In the genomic region with DNA sequence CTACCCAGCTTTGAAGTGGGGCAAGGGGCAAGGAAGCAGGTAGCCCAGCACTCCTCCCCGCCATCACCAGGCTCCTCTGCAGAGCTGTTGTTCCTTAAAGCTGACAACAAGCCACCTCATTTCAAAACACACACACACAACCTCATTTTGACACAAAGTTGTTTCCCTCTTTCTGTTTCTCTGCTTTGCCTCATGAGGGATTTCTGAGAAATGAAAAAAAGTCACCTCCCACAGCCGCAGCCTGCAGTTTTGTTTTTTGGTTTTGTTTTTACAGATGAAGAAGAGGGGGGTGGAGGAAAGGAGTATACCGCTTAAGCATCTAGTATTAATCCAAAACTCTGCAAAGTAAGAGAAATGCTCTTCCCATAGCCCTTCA, we compare ENCODE assay signal across 8 cellular contexts. TPM values are rescaled to one million over a fixed set of nuclear protein-coding genes. Genes with fewer than 3 reads are reported as not detected.
DNase-seq lines count a peak whose midpoint lies in the region; ATAC-seq and TF ChIP-seq lines count a peak whose summit lies in the region.

No MANE protein-coding gene starts in this region.

- H3F3A ChIP-seq in DOHH2 (ENCODE audit: control insufficient read depth, insufficient read depth), result peaks cover 62% of the 10 kb centered on the region

- H3K36me3 ChIP-seq in DOHH2 (ENCODE audit: control insufficient read depth, low read length) (peaks cover 27% of the 10 kb centered on the region), aorta (ENCODE audit: control insufficient read depth in 1 of 2, insufficient read depth in 2 of 2, low read length in 1 of 2) (no peaks in the 10 kb centered on the region)
- peaks cover 0 to 5% (median under 1%) of the 10 kb centered on the region in 3 experiments for H3K36me3 ChIP-seq in naive thymus-derived CD4-positive, alpha-beta T cell (ENCODE audit: control insufficient read depth in 2 of 3, insufficient read depth in 3 of 3, low read length in 3 of 3)

- H3K4me1 ChIP-seq in DOHH2 (ENCODE audit: control insufficient read depth, low read length) (peaks cover 91% of the 10 kb centered on the region), aorta (ENCODE audit: control insufficient read depth in 1 of 2, insufficient read depth in 2 of 2, low read length in 2 of 2) (peaks cover 2 to 15% of the 10 kb centered on the region in 2 donors)
- H3K4me1 ChIP-seq in naive thymus-derived CD4-positive, alpha-beta T cell (ENCODE audit: control insufficient read depth in 2 of 2, insufficient read depth in 2 of 2, low read length in 2 of 2), result peaks cover 89 to 96% of the 10 kb centered on the region in 2 donors

- peaks cover 0 to 6% (median 0%) of the 10 kb centered on the region in 11 donors for H3K9me3 Mint-ChIP-seq in naive thymus-derived CD4-positive, alpha-beta T cell

- peaks cover 40 to 94% (median 84%) of the 10 kb centered on the region in 7 donors for H3K4me1 Mint-ChIP-seq in naive thymus-derived CD4-positive, alpha-beta T cell

- peaks cover 48% of the 10 kb centered on the region for H3K79me2 ChIP-seq in DOHH2 (ENCODE audit: control insufficient read depth, low read length)

- H3K27me3 ChIP-seq in DOHH2 (ENCODE audit: control insufficient read depth, low read length), result no peaks in the 10 kb centered on the region
- H3K27me3 ChIP-seq in dorsolateral prefrontal cortex, result no peaks in the 10 kb centered on the region
- no peaks in the 10 kb centered on the region for H3K27me3 ChIP-seq in naive thymus-derived CD4-positive, alpha-beta T cell (ENCODE audit: control insufficient read depth in 2 of 2, insufficient read depth in 2 of 2, low read length in 2 of 2)
- H3K27me3 ChIP-seq in aorta (ENCODE audit: control insufficient read depth in 1 of 2, insufficient read depth in 2 of 2, low read length in 1 of 2), result no peaks in the 10 kb centered on the region

- H3K27ac ChIP-seq in DOHH2 (ENCODE audit: low read depth, low read length) (peak overlapping the region; percentile 74), VCaP (peak overlapping the region; percentile 97), dorsolateral prefrontal cortex (peak overlapping the region in 57 of 59 donors; percentile 10 to 99 (median 89)), aorta (ENCODE audit: low read depth in 1 of 2, low read length in 2 of 2) (peak overlapping the region; percentile 44 to 92)
- H3K27ac ChIP-seq in naive thymus-derived CD4-positive, alpha-beta T cell (ENCODE audit: low read depth, low read length), result peak overlapping the region; percentile 97

- WGBS in aorta, 2 donors, result 10 to 14% methylated on average over 3 of the region's 3 CpGs

- H3K4me3 Mint-ChIP-seq in naive thymus-derived CD4-positive, alpha-beta T cell, result peak overlapping the region; percentile 84 to 95 (median 90)

- H3K4me2 ChIP-seq in DOHH2 (ENCODE audit: low read length), result peak overlapping the region; percentile 83

- no peaks in the 10 kb centered on the region; the same call in 1 of the 2 replicates for H4K20me1 ChIP-seq in DOHH2 (ENCODE audit: control insufficient read depth, insufficient read depth, low read depth, low read length)

- POLR2A ChIA-PET in naive thymus-derived CD4-positive, alpha-beta T cell (lab: Charles Lee), result interaction anchor here (0.7 to 13.8 kb wide), 9 partner anchors 11 to 590 kb away, joined by 3 to 1237 read pairs (median 4); partner anchors contain the start of genes ENSA, MCL1 and RPRD2

- H3K4me3 ChIP-seq in DOHH2 (ENCODE audit: low read length) (peak overlapping the region; percentile 59), dorsolateral prefrontal cortex (peak overlapping the region in 43 of 59 donors; percentile 1 to 52 (median 29)), aorta (ENCODE audit: low read length in 2 of 2) (peak overlapping the region; percentile 3 to 11)
- H3K4me3 ChIP-seq in naive thymus-derived CD4-positive, alpha-beta T cell (ENCODE audit: low read length), result peak overlapping the region; percentile 73

- CTCF ChIA-PET in naive thymus-derived CD4-positive, alpha-beta T cell (lab: Charles Lee), result interaction anchor here (1.3 to 13.2 kb wide), 4 partner anchors 7 to 62 kb away, joined by 3 to 300 read pairs (median 138); partner anchors contain the start of genes ENSA and MCL1

- intact Hi-C loops in dorsolateral prefrontal cortex (cut with DNase I) (loop anchor here (10.0 kb wide), 1 partner anchor 427 kb away; no protein-coding TSS in a partner anchor), aorta (cut with DNase I) (loop anchor here in 1 of 2 donors (10.0 kb wide), 1 partner anchor 407 kb away; the partner anchor contains the start of gene CERS2)
- intact Hi-C loops in naive thymus-derived CD4-positive, alpha-beta T cell (cut with micrococcal nuclease), result loop anchor here (1.0 to 10.0 kb wide), 6 partner anchors 8 to 490 kb away; partner anchors contain the start of genes CDC42SE1 (in 1 of the 2), CERS2 (in 1 of the 2), MCL1 (in 1 of the 2) and RPRD2 (in 1 of the 2)

- H3K9me2 ChIP-seq in DOHH2 (replicated peaks; ENCODE audit: control insufficient read depth, low read length), result no peaks in the 10 kb centered on the region

- H3K27ac Mint-ChIP-seq in naive thymus-derived CD4-positive, alpha-beta T cell, result peak overlapping the region; percentile 96 to 100 (median 97)

- H3K9me3 ChIP-seq in DOHH2 (ENCODE audit: control insufficient read depth, insufficient read depth, low read length), result no peaks in the 10 kb centered on the region
- no peaks in the 10 kb centered on the region for H3K9me3 ChIP-seq in naive thymus-derived CD4-positive, alpha-beta T cell (ENCODE audit: control insufficient read depth in 2 of 3, low read length in 3 of 3)
- no peaks in the 10 kb centered on the region for H3K9me3 ChIP-seq in aorta (ENCODE audit: control insufficient read depth, low read length)

- TF ChIP-seq CTCF in DOHH2 (IDR thresholded peaks at IDR 0.05; ENCODE audit: low read depth, low read length, poor library complexity, severe bottlenecking) (no peak), VCaP (conservative IDR thresholded peaks at IDR 0.05) (no peak), dorsolateral prefrontal cortex (IDR thresholded peaks at IDR 0.05 in 54 of 56, conservative IDR thresholded peaks at IDR 0.05 in 2 of 56; ENCODE audit: low read depth in 1 of 56, partially characterized antibody in 56 of 56) (no peak)

- DNase-seq in dorsolateral prefrontal cortex (no peak), aorta (no peak), A172 (ENCODE audit: low spot score) (no peak), COLO829 (ENCODE audit: low spot score) (no peak)
- peak in 8 of 9 donors; percentile 67 to 90 (median 83) for DNase-seq in naive thymus-derived CD4-positive, alpha-beta T cell

- no peaks in the 10 kb centered on the region for H3K27me3 Mint-ChIP-seq in naive thymus-derived CD4-positive, alpha-beta T cell

- ATAC-seq in HG02938 (IDR thresholded peaks at IDR 0.05; ENCODE audit: unreplicated experiment) (peak; percentile 33), aorta (ENCODE audit: low FRiP score) (peak; percentile 0)
- peak; percentile 40 for ATAC-seq in naive thymus-derived CD4-positive, alpha-beta T cell

- peaks cover 0 to 32% (median 10%) of the 10 kb centered on the region in 5 donors for H3K36me3 Mint-ChIP-seq in naive thymus-derived CD4-positive, alpha-beta T cell

RNA-seq across cellular contexts. Expression of gene MCL1, which starts 12.1 kb away (rescaled TPM):
- total RNA-seq in dorsolateral prefrontal cortex, result 100 to 1,000 TPM in 19 of 120 experiments, 10 to 100 TPM in 101; 43.4 to 130 (median 70.6) TPM
- total RNA-seq in naive thymus-derived CD4-positive, alpha-beta T cell, result 1,000 to 10,000 TPM in 1 of 5 experiments, 100 to 1,000 TPM in 4; 302 to 1,400 (median 377) TPM
- 100 to 1,000 TPM; 171 to 172 TPM for polyA plus RNA-seq in naive thymus-derived CD4-positive, alpha-beta T cell
- total RNA-seq in aorta, result 100 to 1,000 TPM; 247 to 533 TPM
- polyA plus RNA-seq in aorta, result 100 to 1,000 TPM; 146 to 200 TPM
- total RNA-seq in A172 (2014; rRNA removed; shearing (Covaris generic)), result 224 and 246 TPM in 2 replicates

RNA-seq across cellular contexts. Expression of gene ADAMTSL4, which starts 18.1 kb away (rescaled TPM):
- total RNA-seq in dorsolateral prefrontal cortex, result 1 to 10 TPM in 102 of 120 experiments, under 1 TPM in 18; 0.25 to 8.0 (median 1.9) TPM
- total RNA-seq in naive thymus-derived CD4-positive, alpha-beta T cell, result 10 to 100 TPM in 1 of 5 experiments, 1 to 10 TPM in 1, under 1 TPM in 3; 0.49 to 27.7 (median 0.79) TPM
- polyA plus RNA-seq in naive thymus-derived CD4-positive, alpha-beta T cell, result under 1 TPM; 0.14 to 0.25 TPM
- total RNA-seq in aorta, result 10 to 100 TPM; 94.4 to 98.0 TPM
- 10 to 100 TPM in 1 of 2 donors, 1 to 10 TPM in 1; 8.8 to 50.4 TPM for polyA plus RNA-seq in aorta
- total RNA-seq in A172 (2014; rRNA removed; shearing (Covaris generic)), result 0.38 and 2.3 TPM in 2 replicates

RNA-seq across cellular contexts. Expression of gene FALEC, which starts 51.8 kb away (rescaled TPM):
- 1 to 10 TPM in 111 of 120 experiments, under 1 TPM in 1, not detected in 8; 0.99 to 5.8 (median 2.4) TPM for total RNA-seq in dorsolateral prefrontal cortex
- 1 to 10 TPM in 1 of 5 experiments, under 1 TPM in 1, not detected in 3; 0.44 to 2.5 TPM for total RNA-seq in naive thymus-derived CD4-positive, alpha-beta T cell
- under 1 TPM in 1 of 2 donors, not detected in 1; 0.76 TPM for polyA plus RNA-seq in naive thymus-derived CD4-positive, alpha-beta T cell
- under 1 TPM in 1 of 2 donors, not detected in 1; 0.99 TPM for total RNA-seq in aorta
- polyA plus RNA-seq in aorta, result 1 to 10 TPM in 1 of 2 donors, not detected in 1; 1.1 TPM
- 0.55 TPM in 1 of 2 replicates, not detected in the other for total RNA-seq in A172 (2014; rRNA removed; shearing (Covaris generic))

RNA-seq across cellular contexts. Expression of gene ECM1, which starts 59.4 kb away (rescaled TPM):
- total RNA-seq in dorsolateral prefrontal cortex (10 to 100 TPM in 117 of 120 experiments, 1 to 10 TPM in 3; 6.8 to 31.3 (median 17.2) TPM), aorta (10 to 100 TPM; 26.3 to 57.6 TPM)
- 1 to 10 TPM in 3 of 5 experiments, under 1 TPM in 2; 0.29 to 2.4 (median 1.4) TPM for total RNA-seq in naive thymus-derived CD4-positive, alpha-beta T cell
- not detected for polyA plus RNA-seq in naive thymus-derived CD4-positive, alpha-beta T cell
- 10 to 100 TPM in 1 of 2 donors, 1 to 10 TPM in 1; 8.1 to 32.6 TPM for polyA plus RNA-seq in aorta
- 101 and 135 TPM in 2 replicates for total RNA-seq in A172 (2014; rRNA removed; shearing (Covaris generic))

Comparison
In these comparisons a context has a peak if more than half of its experiments do, and no peak if none do; other contexts are left out.
1. H3K4me3 ChIP-seq: peak in every context shown above with its lines; median percentile 73 in naive thymus-derived CD4-positive, alpha-beta T cell; 59 in DOHH2; 29 in dorsolateral prefrontal cortex; 7 in aorta.
2. DNase-seq: peak in naive thymus-derived CD4-positive, alpha-beta T cell (8 of 9); none in dorsolateral prefrontal cortex (0 of 10), aorta (0 of 2), A172 (single experiment) and COLO829 (single experiment).
3. Peak in every context shown above with its lines, with median percentiles within 50 percentile points of each other: H3K27ac ChIP-seq and ATAC-seq.